In the genomic region with DNA sequence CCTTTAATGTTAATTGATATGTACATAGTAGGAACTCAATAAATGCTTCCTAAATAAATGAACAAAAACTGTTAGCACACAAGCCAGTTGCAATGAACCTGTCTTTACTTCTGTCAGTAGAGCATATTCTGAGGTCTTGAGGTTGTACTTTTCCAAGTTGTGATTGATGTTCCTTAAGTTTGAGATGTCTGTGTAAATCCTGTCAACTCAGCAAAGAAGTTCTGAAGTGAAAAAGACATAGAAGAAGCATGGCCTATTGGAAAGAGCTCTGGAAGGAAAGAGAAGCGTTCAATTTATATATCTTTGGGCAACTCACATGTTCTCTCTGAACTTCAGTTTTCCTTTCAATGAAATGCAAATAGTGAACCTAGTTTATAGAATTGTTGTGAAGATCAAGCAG, we compare ENCODE assay signal across 8 cellular contexts.
"Had no signal": no experiment of that assay in that cellular context is flagged by ENCODE, and none has a peak within 500 bp of the region (broad histone marks: within the 10 kb centered on the region; RNA-seq: fewer than 3 reads in every experiment).

No MANE protein-coding gene starts in this region.

- ATAC-seq: GM12878 had no signal

- FAIRE-seq: G401.6, GM12878, GM12891, GM12892, GM18507, GM19239 had no signal

- H3K4me3 ChIP-seq: GM12878 had no signal

- DNase-seq: GDM1, GF-D8 had no signal
